In the genomic region with DNA sequence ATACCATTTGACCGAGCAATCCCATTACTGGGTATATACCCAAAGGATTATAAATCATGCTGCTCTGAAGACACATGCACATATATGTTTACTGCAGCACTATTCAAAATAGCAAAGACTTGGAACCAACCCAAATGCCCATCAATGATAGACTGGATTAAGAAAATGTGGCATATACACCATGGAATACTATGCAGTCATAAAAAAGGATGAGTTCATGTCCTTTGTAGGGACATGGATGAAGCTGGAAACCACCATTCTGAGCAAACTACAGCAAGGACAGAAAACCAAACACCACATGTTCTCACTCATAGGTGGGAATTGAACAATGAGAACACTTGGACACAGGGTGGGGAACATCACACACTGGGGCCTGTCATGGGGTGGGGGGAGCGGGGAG, we compare ENCODE assay signal across 2 cellular contexts.
TF ChIP-seq lines count a peak whose summit lies in the region.

No MANE protein-coding gene starts in this region.

TF ChIP-seq in HEK293, 187 proteins besides CTCF, POLR2A, EP300 and RAD21:
- TF ChIP-seq ZNF146 (tag by site-specific recombination; IDR thresholded peaks at IDR 0.05): peak; percentile 82
TF ChIP-seq in HEK293: peak in this region for 1; not testable (repeated sequence) for 186.

TF ChIP-seq in K562, 482 proteins besides CTCF, POLR2A, EP300 and RAD21:
- peak; percentile 31; the same call in 1 of the 2 replicates for TF ChIP-seq BCOR (IDR thresholded peaks at IDR 0.05)
- TF ChIP-seq ZNF146 (CRISPR knock-in tag; IDR thresholded peaks at IDR 0.05; ENCODE audit: unreplicated experiment): peak; percentile 59
TF ChIP-seq in K562: peak in this region for 2; not testable (repeated sequence) for 480.
